8 cellular contexts compared by ENCODE assay signal in genomic region chr17:31533546-31534155, GRCh38.
DNase-seq lines count a peak whose midpoint lies in the region; ATAC-seq, FAIRE-seq and TF ChIP-seq lines count a peak whose summit lies in the region.

No MANE protein-coding gene starts in this region.

- ATAC-seq in DND-41 (ENCODE audit: insufficient read depth, low read depth): peak; percentile 54; the same call in 2 of the 3 replicates
- no peak for ATAC-seq in activated CD4-positive, CD25-positive, alpha-beta regulatory T cell treated with anti-CD3 and anti-CD28 coated beads, Interleukin-2, amount 50 U/mL, for 24 hours

- no peak overlapping the region for H2AFZ ChIP-seq in DND-41 (ENCODE audit: low read depth, low read length)

- no peaks in the 10 kb centered on the region for H3K9me3 ChIP-seq in DND-41 (ENCODE audit: insufficient read depth, low read length, severe bottlenecking)

- H3K4me2 ChIP-seq in DND-41 (ENCODE audit: insufficient read depth, low read length): no peak overlapping the region

- no peaks in the 10 kb centered on the region for H3K4me1 ChIP-seq in DND-41 (ENCODE audit: insufficient read depth, low read length)

- FAIRE-seq in GM19239 (lab: Jason Lieb, UNC): no peak

- H3K9ac ChIP-seq in DND-41 (ENCODE audit: low read depth, low read length): no peak overlapping the region

- H4K20me1 ChIP-seq in DND-41 (ENCODE audit: insufficient read depth, low read length): no peaks in the 10 kb centered on the region

- H3K36me3 ChIP-seq in DND-41 (ENCODE audit: insufficient read depth, low read length): no peaks in the 10 kb centered on the region

- no peaks in the 10 kb centered on the region for H3K79me2 ChIP-seq in DND-41 (ENCODE audit: insufficient read depth, low read length)

- no peak overlapping the region for H3K27ac ChIP-seq in DND-41 (ENCODE audit: low read length)

- peaks cover 5% of the 10 kb centered on the region for H3K27me3 ChIP-seq in DND-41 (ENCODE audit: insufficient read depth, low read length, poor library complexity)

- no peak overlapping the region for H3K4me3 ChIP-seq in DND-41 (ENCODE audit: low read depth in 1 of 2, low read length in 2 of 2)

- TF ChIP-seq CTCF in DND-41 (IDR thresholded peaks at IDR 0.05; ENCODE audit: borderline replicate concordance, extremely low read depth, low read length, poor library complexity, severe bottlenecking): peak; percentile 64

- peak; percentile 32 for DNase-seq in DND-41
- DNase-seq in HT1080 (ENCODE audit: low read depth): peak; percentile 64
- DNase-seq in activated T-cell treated with anti-CD3 and anti-CD28 coated beads, Interleukin-2, amount 50 U/mL, for 48 hours: peak; percentile 41 to 59
- DNase-seq in hepatic stellate cell (ENCODE audit: low spot score): peak; percentile 94
- peak; percentile 44 for DNase-seq in superior temporal gyrus (ENCODE audit: extremely low spot score)
- no peak for DNase-seq in SKM-1 treated with dmso at 0.1 percent for 144 hours (lab: John Stamatoyannopoulos, UW; ENCODE audit: unreplicated experiment)
- DNase-seq in GM19239 (ENCODE audit: insufficient read length, low spot score): no peak

Comparison
In these comparisons a context has a peak if more than half of its experiments do, and no peak if none do; other contexts are left out.
1. DNase-seq: peak in DND-41 (single experiment), HT1080 (single experiment), activated T-cell treated with anti-CD3 and anti-CD28 coated beads, Interleukin-2, amount 50 U/mL, for 48 hours (2 of 2), hepatic stellate cell (single experiment) and superior temporal gyrus (single experiment); none in SKM-1 treated with dmso at 0.1 percent for 144 hours (single experiment) and GM19239 (single experiment).